26 cellular contexts compared by ENCODE assay signal in the genomic region with DNA sequence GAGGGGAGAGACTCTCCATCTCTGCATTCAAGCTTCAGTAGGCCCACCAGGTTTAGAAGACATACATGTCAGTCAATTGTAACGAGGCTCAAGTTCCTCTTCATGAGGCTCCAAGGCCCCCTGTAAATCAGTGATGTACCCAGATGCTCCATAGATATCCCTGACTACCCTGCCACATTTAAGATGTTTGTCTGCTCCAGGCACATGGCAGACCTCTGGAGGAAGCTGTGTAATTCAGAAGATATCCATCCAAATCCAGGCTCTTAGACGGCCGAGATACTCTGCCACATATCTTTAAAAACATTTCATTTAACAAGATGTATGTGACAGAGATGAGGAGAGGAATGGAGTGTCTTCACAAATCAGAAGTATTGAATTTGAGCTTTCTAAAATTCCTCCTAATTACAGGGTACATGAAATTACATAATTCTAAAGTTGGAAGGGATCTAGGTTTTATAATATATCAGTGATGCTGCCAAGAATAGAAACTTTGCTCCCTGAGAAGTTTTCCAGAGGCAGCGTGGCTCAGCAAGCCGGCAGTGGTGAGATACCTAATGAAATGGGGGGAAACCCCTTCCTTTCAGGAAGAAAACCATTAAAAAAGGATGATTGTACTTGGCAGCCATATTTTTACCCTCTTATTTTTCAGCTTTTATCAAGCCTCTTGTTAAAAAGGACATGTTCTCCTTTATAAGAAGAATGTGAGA. TPM values are rescaled to one million over a fixed set of nuclear protein-coding genes. Genes with fewer than 3 reads are reported as not detected.
DNase-seq lines count a peak whose midpoint lies in the region; ATAC-seq and TF ChIP-seq lines count a peak whose summit lies in the region.
"Had no signal": no experiment of that assay in that cellular context is flagged by ENCODE, and none has a peak within 500 bp of the region (broad histone marks: within the 10 kb centered on the region; RNA-seq: fewer than 3 reads in every experiment).

No MANE protein-coding gene starts in this region.

- no peak for DNase-seq in SK-N-SH
- DNase-seq in left ventricle myocardium inferior: no peak
- no peak for DNase-seq in nephron progenitor cell
- no peak for DNase-seq in OCI-M1 (lab: John Stamatoyannopoulos, UW)
- no peak for DNase-seq in DMS 273 treated with DMSO at 0.1 percent for 48 hours (lab: John Stamatoyannopoulos, UW)
- DNase-seq in NCI-H2081 treated with DMSO at 0.1 percent for 48 hours (lab: John Stamatoyannopoulos, UW): no peak
- DNase-seq: activated CD4-positive, alpha-beta T cell treated with anti-CD3 and anti-CD28 coated beads, Interleukin-2, amount 10 ng/mL, durations not matched to agents 7 days and 5 days; activated CD8-positive, alpha-beta memory T cell treated with anti-CD3 and anti-CD28 coated beads, Interleukin-2, amount 10 ng/mL, durations not matched to agents 7 days and 5 days; activated naive CD4-positive, alpha-beta T cell treated with anti-CD3 and anti-CD28 coated beads, Interleukin-2, amount 50 U/mL, for 16 hours; DMS79 treated with DMSO at 0.1 percent for 48 hours; dorsolateral prefrontal cortex; glutamatergic neuron; KBM-7; MM.1S; mucosa of descending colon; NCI-H1417; NCI-H2081; NCI-H82; upper lobe of left lung; WERI-Rb-1 had no signal

- no peaks in the 10 kb centered on the region for H3K36me3 Mint-ChIP-seq in nephron progenitor cell (ENCODE audit: low read depth)
- H3K36me3 Mint-ChIP-seq: activated CD8-positive, alpha-beta memory T cell treated with anti-CD3 and anti-CD28 coated beads, Interleukin-2, amount 10 ng/mL, durations not matched to agents 7 days and 5 days had no signal

- no peak for TF ChIP-seq RAD21 in SK-N-SH (IDR thresholded peaks at IDR 0.05; ENCODE audit: low read length)

- H3K4me1 ChIP-seq in SK-N-SH (ENCODE audit: control insufficient read depth in 1 of 2, insufficient read depth in 2 of 2, low read depth in 1 of 2, low read length in 1 of 2): peaks cover 5 to 17% of the 10 kb centered on the region in 2 experiments; a peak in 3 of 4 replicates
- H3K4me1 ChIP-seq in left ventricle myocardium inferior: peaks cover 57% of the 10 kb centered on the region
- peaks cover 41% of the 10 kb centered on the region for H3K4me1 ChIP-seq in stomach smooth muscle (ENCODE audit: control insufficient read depth, insufficient read depth, low read length)
- H3K4me1 ChIP-seq: upper lobe of left lung had no signal

- peak overlapping the region; percentile 22 for H3K27ac Mint-ChIP-seq in nephron progenitor cell
- H3K27ac Mint-ChIP-seq: activated CD4-positive, alpha-beta T cell treated with anti-CD3 and anti-CD28 coated beads, Interleukin-2, amount 10 ng/mL, durations not matched to agents 7 days and 5 days; activated CD8-positive, alpha-beta memory T cell treated with anti-CD3 and anti-CD28 coated beads, Interleukin-2, amount 10 ng/mL, durations not matched to agents 7 days and 5 days; activated T-helper 1 cell treated with anti-CD3 and anti-CD28 coated beads, Interleukin-12 subunit alpha, Interleukin-12 subunit beta, Interleukin-2, Interleukin-4 antibody, amounts not matched to agents 30 ng/mL and 10 ng/mL and 1 ng/mL, durations not matched to agents 14 hours and 24 hours and 36 hours; B cell; stimulated activated naive CD8-positive, alpha-beta T cell treated with anti-CD3 and anti-CD28 coated beads, Interleukin-15, Interleukin-2, amounts not matched to agents 100 ng/mL and 50 ng/mL, for 24 hours had no signal

- H2AFZ ChIP-seq in SK-N-SH (ENCODE audit: low read depth): peak overlapping the region; percentile 38

- no peaks in the 10 kb centered on the region for H4K20me1 ChIP-seq in SK-N-SH (ENCODE audit: insufficient read depth)

- peak overlapping the region; percentile 41; the same call in 1 of the 2 replicates for H3K4me2 ChIP-seq in SK-N-SH

- TF ChIP-seq CTCF in SK-N-SH (IDR thresholded peaks at IDR 0.05) (no peak), left ventricle myocardium inferior (IDR thresholded peaks at IDR 0.05; ENCODE audit: borderline replicate concordance) (no peak), nephron progenitor cell (IDR thresholded peaks at IDR 0.05) (no peak)

- H3K27ac ChIP-seq in SK-N-SH (ENCODE audit: low read depth in 2 of 2, low read length in 1 of 2) (peak overlapping the region; percentile 70 to 82; a peak in 3 of 4 replicates), left ventricle myocardium inferior (replicated peaks) (peak overlapping the region; percentile 68), stomach smooth muscle (ENCODE audit: low read length) (peak overlapping the region; percentile 56)
- H3K27ac ChIP-seq: upper lobe of left lung, WERI-Rb-1 had no signal

- H3K27me3 ChIP-seq in SK-N-SH (ENCODE audit: insufficient read depth): no peaks in the 10 kb centered on the region
- no peaks in the 10 kb centered on the region for H3K27me3 ChIP-seq in left ventricle myocardium inferior (ENCODE audit: low read depth)
- H3K27me3 ChIP-seq in stomach smooth muscle (ENCODE audit: control insufficient read depth in 1 of 2, insufficient read depth in 2 of 2, low read length in 2 of 2): no peaks in the 10 kb centered on the region
- H3K27me3 ChIP-seq: dorsolateral prefrontal cortex, upper lobe of left lung had no signal

- no peak for ATAC-seq in HG03354 (IDR thresholded peaks at IDR 0.05; ENCODE audit: poor library complexity, severe bottlenecking, unreplicated experiment)
- ATAC-seq: activated CD8-positive, alpha-beta memory T cell treated with anti-CD3 and anti-CD28 coated beads, Interleukin-2, amount 10 ng/mL, durations not matched to agents 7 days and 5 days; mucosa of descending colon had no signal

- H3K9me2 ChIP-seq in SK-N-SH: no peaks in the 10 kb centered on the region

- peaks cover 27% of the 10 kb centered on the region for H3K4me1 Mint-ChIP-seq in nephron progenitor cell
- H3K4me1 Mint-ChIP-seq: activated CD4-positive, alpha-beta T cell treated with anti-CD3 and anti-CD28 coated beads, Interleukin-2, amount 10 ng/mL, durations not matched to agents 7 days and 5 days; activated CD8-positive, alpha-beta memory T cell treated with anti-CD3 and anti-CD28 coated beads, Interleukin-2, amount 10 ng/mL, durations not matched to agents 7 days and 5 days; B cell; central memory CD8-positive, alpha-beta T cell had no signal

- intact Hi-C loops in left ventricle myocardium inferior (cut with micrococcal nuclease): no loop called here

- H3K9me3 Mint-ChIP-seq in nephron progenitor cell: no peaks in the 10 kb centered on the region
- H3K9me3 Mint-ChIP-seq: activated CD4-positive, alpha-beta T cell treated with anti-CD3 and anti-CD28 coated beads, Interleukin-2, amount 10 ng/mL, durations not matched to agents 7 days and 5 days; activated T-helper 1 cell treated with anti-CD3 and anti-CD28 coated beads, Interleukin-12 subunit alpha, Interleukin-12 subunit beta, Interleukin-2, Interleukin-4 antibody, amounts not matched to agents 30 ng/mL and 10 ng/mL and 1 ng/mL, durations not matched to agents 14 hours and 24 hours and 36 hours; central memory CD8-positive, alpha-beta T cell; stimulated activated naive CD8-positive, alpha-beta T cell treated with anti-CD3 and anti-CD28 coated beads, Interleukin-15, Interleukin-2, amounts not matched to agents 100 ng/mL and 50 ng/mL, for 24 hours had no signal

- H3K9me3 ChIP-seq in SK-N-SH (no peaks in the 10 kb centered on the region), left ventricle myocardium inferior (replicated peaks) (no peaks in the 10 kb centered on the region), stomach smooth muscle (ENCODE audit: control insufficient read depth in 2 of 2, low read length in 2 of 2) (no peaks in the 10 kb centered on the region)
- H3K9me3 ChIP-seq: mucosa of descending colon, upper lobe of left lung had no signal

- H3K36me3 ChIP-seq in SK-N-SH (replicated peaks in 1 of 2; ENCODE audit: control insufficient read depth in 1 of 2, insufficient read depth in 2 of 2, low read length in 1 of 2) (no peaks in the 10 kb centered on the region), left ventricle myocardium inferior (no peaks in the 10 kb centered on the region), stomach smooth muscle (ENCODE audit: control insufficient read depth in 2 of 2, insufficient read depth in 2 of 2, low read length in 2 of 2) (no peaks in the 10 kb centered on the region)
- H3K36me3 ChIP-seq: upper lobe of left lung, WERI-Rb-1 had no signal

- no peaks in the 10 kb centered on the region for H3K79me2 ChIP-seq in SK-N-SH (ENCODE audit: insufficient read depth)

- CTCF ChIA-PET in SK-N-SH (lab: Yijun Ruan, JAX): interaction anchor here (0.6 to 2.0 kb wide), 4 partner anchors 10 to 258 kb away, joined by 3 to 6 read pairs (median 4); no protein-coding TSS in a partner anchor

- peaks cover 31% of the 10 kb centered on the region for H3F3A ChIP-seq in SK-N-SH (replicated peaks; ENCODE audit: insufficient read depth)

- H3K4me3 Mint-ChIP-seq in nephron progenitor cell: no peak overlapping the region
- H3K4me3 Mint-ChIP-seq: activated CD4-positive, alpha-beta T cell treated with anti-CD3 and anti-CD28 coated beads, Interleukin-2, amount 10 ng/mL, durations not matched to agents 7 days and 5 days; activated CD8-positive, alpha-beta memory T cell treated with anti-CD3 and anti-CD28 coated beads, Interleukin-2, amount 10 ng/mL, durations not matched to agents 7 days and 5 days; activated T-helper 1 cell treated with anti-CD3 and anti-CD28 coated beads, Interleukin-12 subunit alpha, Interleukin-12 subunit beta, Interleukin-2, Interleukin-4 antibody, amounts not matched to agents 30 ng/mL and 10 ng/mL and 1 ng/mL, durations not matched to agents 14 hours and 24 hours and 36 hours; B cell; central memory CD8-positive, alpha-beta T cell; stimulated activated naive CD8-positive, alpha-beta T cell treated with anti-CD3 and anti-CD28 coated beads, Interleukin-15, Interleukin-2, amounts not matched to agents 100 ng/mL and 50 ng/mL, for 24 hours had no signal

- 49% methylated on average over 5 of the region's 5 CpGs for WGBS in SK-N-SH (ENCODE audit: low lambda C conversion rate)

- peak in 1 of 2 experiments; percentile 27; a peak in 2 of 4 replicates for TF ChIP-seq EP300 in SK-N-SH (IDR thresholded peaks at IDR 0.05; ENCODE audit: borderline replicate concordance in 1 of 2, low read depth in 1 of 2, low read length in 1 of 2)

- H3K9ac ChIP-seq in SK-N-SH: peak overlapping the region; percentile 45; the same call in 1 of the 2 replicates
- peak overlapping the region; percentile 51 to 66 for H3K9ac ChIP-seq in stomach smooth muscle (ENCODE audit: low read length in 2 of 2)

- H3K4me3 ChIP-seq in SK-N-SH (ENCODE audit: low read depth in 2 of 2, low read length in 1 of 2) (no peak overlapping the region), left ventricle myocardium inferior (no peak overlapping the region), stomach smooth muscle (ENCODE audit: low read length in 2 of 2) (no peak overlapping the region)
- H3K4me3 ChIP-seq: dorsolateral prefrontal cortex, mucosa of descending colon, upper lobe of left lung had no signal

- POLR2A ChIA-PET in SK-N-SH (lab: Yijun Ruan, JAX): no interaction called here

- H3K27me3 Mint-ChIP-seq in nephron progenitor cell (ENCODE audit: low read depth, poor library complexity): peaks cover 5% of the 10 kb centered on the region
- H3K27me3 Mint-ChIP-seq: activated CD4-positive, alpha-beta T cell treated with anti-CD3 and anti-CD28 coated beads, Interleukin-2, amount 10 ng/mL, durations not matched to agents 7 days and 5 days had no signal

RNA-seq across cellular contexts. Expression of a gene that starts 8.8 kb away (rescaled TPM):
- 22.0 and 25.5 TPM in 2 replicates for polyA plus RNA-seq in SK-N-SH (2012; rRNA removed)
- polyA plus RNA-seq in SK-N-SH (2012; cell fraction: cytosol; rRNA removed): 6.5 and 11.4 TPM in 2 replicates
- polyA plus RNA-seq in SK-N-SH (2012; cell fraction: nucleus; rRNA removed): 106 and 111 TPM in 2 replicates
- 33.4 TPM for total RNA-seq in left ventricle myocardium inferior
- total RNA-seq: B cell had no signal
